19 cellular contexts compared by ENCODE assay signal in the genomic region with DNA sequence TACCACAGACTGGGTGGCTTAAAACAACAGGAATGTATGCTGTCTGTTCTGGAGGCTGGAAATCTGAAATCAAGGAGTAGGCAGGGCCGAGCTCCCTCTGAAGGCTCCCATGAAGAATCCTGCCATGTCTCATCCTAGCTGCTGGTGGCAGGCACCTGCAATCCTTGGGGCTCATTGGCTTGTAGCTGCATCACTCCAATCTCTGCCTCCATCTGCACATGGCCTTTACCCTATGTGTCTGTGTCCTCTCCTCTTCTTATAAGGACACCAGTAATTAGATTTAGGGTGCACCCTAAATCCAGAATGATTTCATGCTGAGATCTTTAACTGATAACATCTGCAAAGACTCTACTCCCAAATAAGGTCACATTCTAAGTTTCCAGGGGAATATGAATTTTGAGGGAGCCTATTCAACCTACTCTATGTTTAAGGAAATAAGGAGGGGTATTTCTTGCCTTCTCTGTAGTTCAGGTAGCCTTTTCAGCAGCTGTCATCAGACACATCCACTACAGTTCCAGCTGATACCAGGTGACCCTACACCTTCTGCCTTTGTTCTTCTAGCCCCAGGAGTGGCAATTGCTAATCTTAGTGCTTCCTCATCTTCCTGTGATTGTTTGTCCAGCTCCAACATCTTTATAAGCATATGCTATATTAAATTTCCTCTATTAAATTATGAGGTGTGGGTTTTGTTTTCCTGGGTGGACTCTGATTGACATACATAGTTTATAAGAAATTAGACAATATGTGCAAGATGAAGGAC.
DNase-seq lines count a peak whose midpoint lies in the region; FAIRE-seq and TF ChIP-seq lines count a peak whose summit lies in the region.
"Had no signal": no experiment of that assay in that cellular context is flagged by ENCODE, and none has a peak within 500 bp of the region (broad histone marks: within the 10 kb centered on the region; RNA-seq: fewer than 3 reads in every experiment).

No MANE protein-coding gene starts in this region.

- H3K9me1 ChIP-seq in endothelial cell of umbilical vein (replicated peaks; ENCODE audit: control insufficient read depth, extremely low read depth, insufficient read depth, low read length), result no peaks in the 10 kb centered on the region

- no peak for TF ChIP-seq CTCF in BE2C (IDR thresholded peaks at IDR 0.05; ENCODE audit: low read depth, low read length)
- no peak for TF ChIP-seq CTCF in brain (conservative IDR thresholded peaks at IDR 0.05)
- no peak for TF ChIP-seq CTCF in endothelial cell of umbilical vein (IDR thresholded peaks at IDR 0.05; ENCODE audit: extremely low read depth in 1 of 2, insufficient read depth in 1 of 2, low read depth in 1 of 2, low read length in 2 of 2)
- TF ChIP-seq CTCF in uterus (IDR thresholded peaks at IDR 0.05), result no peak

- TF ChIP-seq POLR2A in endothelial cell of umbilical vein (IDR thresholded peaks at IDR 0.05; ENCODE audit: low read depth, low read length) (no peak), uterus (IDR thresholded peaks at IDR 0.05) (no peak)

- dilution Hi-C loops in endothelial cell of umbilical vein (cut with MboI; ENCODE audit: extremely low pct_ligation_motif_present, low sequenced_read_pairs), result no loop called here

- peaks cover 51% of the 10 kb centered on the region for H3K4me1 ChIP-seq in BE2C
- no peaks in the 10 kb centered on the region for H3K4me1 ChIP-seq in endothelial cell of umbilical vein (ENCODE audit: control insufficient read depth, extremely low read depth, insufficient read depth, low read length)
- no peaks in the 10 kb centered on the region for H3K4me1 ChIP-seq in uterus
- H3K4me1 ChIP-seq: HAP-1 had no signal

- no peaks in the 10 kb centered on the region for H3K36me3 Mint-ChIP-seq in brain
- H3K36me3 Mint-ChIP-seq: CD4-positive, CD25-positive, alpha-beta regulatory T cell; CD8-positive, alpha-beta memory T cell had no signal

- H3K27ac Mint-ChIP-seq in brain, result peak overlapping the region in 3 of 5 experiments; percentile 17 to 79 (median 60)
- H3K27ac Mint-ChIP-seq: B cell; CD4-positive, CD25-positive, alpha-beta regulatory T cell; CD8-positive, alpha-beta memory T cell had no signal

- no peak overlapping the region for H3K9ac ChIP-seq in endothelial cell of umbilical vein (replicated peaks; ENCODE audit: extremely low read depth, insufficient read depth, low read length)
- H3K9ac ChIP-seq: GM23248 had no signal

- no peak overlapping the region for H3K27ac ChIP-seq in endothelial cell of umbilical vein (ENCODE audit: insufficient read depth, low read depth, low read length)
- peak overlapping the region; percentile 11 to 22 for H3K27ac ChIP-seq in uterus
- H3K27ac ChIP-seq: GM23248 had no signal

- intact Hi-C loops in endothelial cell of umbilical vein (cut with micrococcal nuclease) (no loop called here), uterus (cut with DNase I; ENCODE audit: low total_unique reads) (no loop called here)

- H3K9me3 Mint-ChIP-seq in brain, result no peaks in the 10 kb centered on the region

- H3K4me3 Mint-ChIP-seq in brain, result no peak overlapping the region
- H3K4me3 Mint-ChIP-seq: B cell; CD4-positive, CD25-positive, alpha-beta regulatory T cell; CD8-positive, alpha-beta memory T cell had no signal

- H3K9me3 ChIP-seq in BE2C (no peaks in the 10 kb centered on the region), endothelial cell of umbilical vein (replicated peaks; ENCODE audit: control insufficient read depth, insufficient read depth, low read length) (no peaks in the 10 kb centered on the region), uterus (no peaks in the 10 kb centered on the region)
- H3K9me3 ChIP-seq: HAP-1 had no signal

- peaks cover 68% of the 10 kb centered on the region for H3K4me1 Mint-ChIP-seq in brain
- H3K4me1 Mint-ChIP-seq: B cell; CD4-positive, CD25-positive, alpha-beta regulatory T cell; CD8-positive, alpha-beta memory T cell had no signal

- no peaks in the 10 kb centered on the region for H3K79me2 ChIP-seq in endothelial cell of umbilical vein (ENCODE audit: control insufficient read depth, insufficient read depth, low read length)

- H2AFZ ChIP-seq in endothelial cell of umbilical vein (ENCODE audit: low read depth, low read length), result no peak overlapping the region
- H2AFZ ChIP-seq: GM23248 had no signal

- H3K36me3 ChIP-seq in BE2C (no peaks in the 10 kb centered on the region), endothelial cell of umbilical vein (ENCODE audit: control insufficient read depth in 2 of 2, extremely low read depth in 1 of 2, insufficient read depth in 2 of 2, low read length in 2 of 2) (no peaks in the 10 kb centered on the region), uterus (no peaks in the 10 kb centered on the region)
- H3K36me3 ChIP-seq: HAP-1 had no signal

- H4K20me1 ChIP-seq in endothelial cell of umbilical vein (replicated peaks; ENCODE audit: control insufficient read depth, extremely low read depth, insufficient read depth, low read length), result no peaks in the 10 kb centered on the region

- CTCF ChIA-PET in endothelial cell of umbilical vein (lab: Charles Lee), result no interaction called here

- no peak overlapping the region for H3K4me2 ChIP-seq in endothelial cell of umbilical vein (ENCODE audit: insufficient read depth, low read length)

- POLR2A ChIA-PET in endothelial cell of umbilical vein (lab: Charles Lee), result interaction anchor here (0.6 kb wide), 1 partner anchor 324 kb away, joined by 3 read pairs; no protein-coding TSS in a partner anchor

- H3K4me3 ChIP-seq in BE2C (ENCODE audit: low read depth, low read length) (no peak overlapping the region), endothelial cell of umbilical vein (replicated peaks in 1 of 3; ENCODE audit: insufficient read depth in 1 of 3, low read depth in 1 of 3, low read length in 3 of 3) (no peak overlapping the region), uterus (no peak overlapping the region)
- H3K4me3 ChIP-seq: GM23248, HAP-1 had no signal

- no TSS peak for BruUV-seq in endothelial cell of umbilical vein (replicated peaks; lab: Mats Ljungman, UMichigan)

- DNase-seq in BE2C (peak; percentile 28), endothelial cell of umbilical vein (ENCODE audit: low read depth, low spot score) (peak; percentile 26), uterus (no peak), dedifferentiated amniotic fluid mesenchymal stem cell (ENCODE audit: extremely low spot score) (no peak), NCI-H1048 (lab: John Stamatoyannopoulos, UW) (no peak), NCI-H1436 treated with DMSO at 0.1 percent for 48 hours (lab: John Stamatoyannopoulos, UW) (no peak)
- DNase-seq: 8988T; C1 segment of cervical spinal cord; CD4-positive, CD25-positive, alpha-beta regulatory T cell; CD8-positive, alpha-beta memory T cell; COR-L47; GM23248 had no signal

- H3K27me3 ChIP-seq in BE2C, result no peaks in the 10 kb centered on the region
- no peaks in the 10 kb centered on the region for H3K27me3 ChIP-seq in endothelial cell of umbilical vein (ENCODE audit: control insufficient read depth in 2 of 2, insufficient read depth in 2 of 2, low read length in 2 of 2)
- no peaks in the 10 kb centered on the region for H3K27me3 ChIP-seq in uterus

- no peaks in the 10 kb centered on the region for H3K27me3 Mint-ChIP-seq in brain
- H3K27me3 Mint-ChIP-seq: B cell; CD4-positive, CD25-positive, alpha-beta regulatory T cell had no signal

- FAIRE-seq in endothelial cell of umbilical vein (lab: Jason Lieb, UNC), result no peak
- FAIRE-seq: D721Med, G401.6, GM12891, GM19239 had no signal

TF ChIP-seq in endothelial cell of umbilical vein, 7 proteins besides CTCF, POLR2A, EP300 and RAD21:
- TF ChIP-seq EZH2 (IDR thresholded peaks at IDR 0.05; ENCODE audit: borderline replicate concordance, low read depth, low read length, severe bottlenecking) (no peak), GATA2 (IDR thresholded peaks at IDR 0.05; ENCODE audit: insufficient read depth, insufficient read length, low read depth, low read length) (peak; percentile 13), MYC (IDR thresholded peaks at IDR 0.05; ENCODE audit: low read depth, low read length) (no peak), POLR2AphosphoS5 (IDR thresholded peaks at IDR 0.05; ENCODE audit: insufficient read depth, low read depth, low read length) (no peak), FOS (IDR thresholded peaks at IDR 0.05; ENCODE audit: borderline replicate concordance, insufficient read depth, low read length) (no peak), JUN (IDR thresholded peaks at IDR 0.05; ENCODE audit: borderline replicate concordance, insufficient read depth, insufficient read length, low read depth) (no peak)
- TF ChIP-seq, protein P1, sequence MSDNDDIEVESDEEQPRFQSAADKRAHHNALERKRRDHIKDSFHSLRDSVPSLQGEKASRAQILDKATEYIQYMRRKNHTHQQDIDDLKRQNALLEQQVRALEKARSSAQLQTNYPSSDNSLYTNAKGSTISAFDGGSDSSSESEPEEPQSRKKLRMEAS (IDR thresholded peaks at IDR 0.05; ENCODE audit: insufficient read depth, insufficient read length), result no peak

Comparison
In these comparisons a context has a peak if more than half of its experiments do, and no peak if none do; other contexts are left out.
1. DNase-seq: peak in BE2C (single experiment) and endothelial cell of umbilical vein (single experiment); none in uterus (0 of 2), dedifferentiated amniotic fluid mesenchymal stem cell (single experiment), NCI-H1048 (single experiment) and NCI-H1436 treated with DMSO at 0.1 percent for 48 hours (single experiment).